Comparison of ENCODE assay signal across 16 cellular contexts in the genomic region with DNA sequence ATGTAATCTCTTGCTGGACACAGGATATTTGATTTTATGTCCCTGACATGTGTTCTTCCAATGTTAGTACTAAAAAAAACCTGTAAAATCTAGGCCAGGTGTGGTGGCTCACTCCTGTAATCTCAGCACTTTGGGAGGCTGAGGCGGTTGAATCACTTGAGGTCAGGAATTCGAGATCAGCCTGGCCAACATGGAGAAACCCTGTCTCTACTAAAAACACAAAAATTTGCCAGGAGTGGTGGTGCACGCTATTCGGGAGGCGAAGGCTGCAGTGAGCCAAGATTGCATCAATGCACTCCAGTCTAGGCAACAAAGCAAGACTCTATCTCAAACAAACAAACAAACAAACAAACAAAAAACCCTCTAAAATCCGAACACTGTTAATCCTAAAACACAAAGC.
"Had no signal": no experiment of that assay in that cellular context is flagged by ENCODE, and none has a peak within 500 bp of the region (broad histone marks: within the 10 kb centered on the region; RNA-seq: fewer than 3 reads in every experiment).

No MANE protein-coding gene starts in this region.

- ATAC-seq: foreskin keratinocyte, left colon had no signal

- H3K36me3 Mint-ChIP-seq: naive B cell had no signal

- H3K4me3 Mint-ChIP-seq: naive B cell, nephron had no signal

- H3K9me3 ChIP-seq: neutrophil, ovary, right atrium auricular region, sigmoid colon, testis, tibial nerve had no signal

- H3K27me3 ChIP-seq: foreskin keratinocyte, neutrophil, ovary, right atrium auricular region, sigmoid colon, testis, tibial nerve had no signal

- H3K9me3 Mint-ChIP-seq: naive B cell, nephron had no signal

- H3K27ac Mint-ChIP-seq: naive B cell, nephron had no signal

- H3K27ac ChIP-seq: foreskin keratinocyte, neutrophil, ovary, right atrium auricular region, skin epidermis, tibial nerve had no signal

- H3K4me3 ChIP-seq: ovary, right atrium auricular region, sigmoid colon, skin epidermis, testis, tibial nerve had no signal

- H3K4me1 Mint-ChIP-seq: naive B cell, nephron had no signal

- H3K36me3 ChIP-seq: neutrophil, ovary had no signal

- H3K4me1 ChIP-seq: foreskin keratinocyte, testis had no signal

- DNase-seq: caudate nucleus; effector memory CD4-positive, alpha-beta T cell; foreskin keratinocyte; left colon; mesendoderm; naive B cell; ovary; sigmoid colon; stimulated activated CD4-positive, alpha-beta T cell treated with anti-CD3 and anti-CD28 coated beads, Interleukin-12 subunit alpha, Interleukin-12 subunit beta, amount 100 ng/mL, for 4 hours; stimulated activated naive CD4-positive, alpha-beta T cell treated with Interleukin-2 at 50 U/mL for 16 hours; testis had no signal
